Comparison of ENCODE assay signal across 8 cellular contexts in the genomic region with DNA sequence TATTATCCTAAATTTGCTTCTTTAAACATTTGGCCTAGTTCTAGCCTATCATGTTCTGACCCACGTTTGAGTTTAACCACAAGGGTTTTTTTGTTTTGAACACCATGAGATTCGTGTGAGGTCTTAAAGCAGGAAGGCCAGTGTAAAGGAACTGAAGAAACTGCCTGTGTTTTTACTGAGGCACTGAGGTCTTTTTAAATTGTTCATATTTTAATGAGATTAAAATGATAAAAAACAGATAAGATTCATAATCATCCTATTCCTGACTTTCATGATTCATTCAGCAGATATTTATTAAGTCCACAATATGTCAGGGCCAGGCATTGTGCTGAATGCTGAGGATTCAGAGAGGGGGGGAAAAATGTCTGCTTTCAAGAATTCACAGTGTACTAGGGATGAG. TPM values are rescaled to one million over a fixed set of nuclear protein-coding genes. Genes with fewer than 3 reads are reported as not detected.
DNase-seq lines count a peak whose midpoint lies in the region; ATAC-seq lines count a peak whose summit lies in the region.

No MANE protein-coding gene starts in this region.

- H3K4me3 ChIP-seq in muscle layer of duodenum (ENCODE audit: low read depth in 1 of 2, low read length in 2 of 2): no peak overlapping the region

- H3K4me1 ChIP-seq in muscle layer of duodenum (ENCODE audit: control insufficient read depth in 1 of 2, insufficient read depth in 2 of 2, low read length in 2 of 2): peaks cover 6 to 12% of the 10 kb centered on the region in 2 donors

- H3K27ac Mint-ChIP-seq in activated T-helper 2 cell treated with anti-CD3 and anti-CD28 coated beads, Interferon-gamma antibody, Interleukin-2, Interleukin-4, amounts not matched to agents 10 μg/mL and 5 μg/mL and 100 μg/mL, durations not matched to agents 14 hours and 24 hours and 36 hours: peak overlapping the region; percentile 59

- intact Hi-C loops in activated T-helper 2 cell treated with anti-CD3 and anti-CD28 coated beads, Interferon-gamma antibody, Interleukin-2, Interleukin-4, amounts not matched to agents 10 μg/mL and 5 μg/mL and 100 μg/mL, durations not matched to agents 14 hours and 24 hours and 36 hours (cut with micrococcal nuclease): loop anchor here (5.0 kb wide), 1 partner anchor 36 kb away; no protein-coding TSS in a partner anchor
- intact Hi-C loops in left ventricle myocardium superior (cut with micrococcal nuclease): no loop called here

- H3K27ac ChIP-seq in muscle layer of duodenum (ENCODE audit: low read length): peak overlapping the region; percentile 94

- H3K4me3 Mint-ChIP-seq in activated T-helper 2 cell treated with anti-CD3 and anti-CD28 coated beads, Interferon-gamma antibody, Interleukin-2, Interleukin-4, amounts not matched to agents 10 μg/mL and 5 μg/mL and 100 μg/mL, durations not matched to agents 14 hours and 24 hours and 36 hours (ENCODE audit: low read depth): peak overlapping the region; percentile 77

- H3K27me3 ChIP-seq in muscle layer of duodenum (ENCODE audit: low read depth, low read length): no peaks in the 10 kb centered on the region

- H3K4me1 Mint-ChIP-seq in activated T-helper 2 cell treated with anti-CD3 and anti-CD28 coated beads, Interferon-gamma antibody, Interleukin-2, Interleukin-4, amounts not matched to agents 10 μg/mL and 5 μg/mL and 100 μg/mL, durations not matched to agents 14 hours and 24 hours and 36 hours (ENCODE audit: low read depth): peaks cover 30% of the 10 kb centered on the region

- H3K27me3 Mint-ChIP-seq in activated T-helper 2 cell treated with anti-CD3 and anti-CD28 coated beads, Interferon-gamma antibody, Interleukin-2, Interleukin-4, amounts not matched to agents 10 μg/mL and 5 μg/mL and 100 μg/mL, durations not matched to agents 14 hours and 24 hours and 36 hours (ENCODE audit: low read depth): no peaks in the 10 kb centered on the region

- peaks cover 9% of the 10 kb centered on the region for H3K36me3 Mint-ChIP-seq in activated T-helper 2 cell treated with anti-CD3 and anti-CD28 coated beads, Interferon-gamma antibody, Interleukin-2, Interleukin-4, amounts not matched to agents 10 μg/mL and 5 μg/mL and 100 μg/mL, durations not matched to agents 14 hours and 24 hours and 36 hours (ENCODE audit: low read depth)

- no peaks in the 10 kb centered on the region for H3K9me3 Mint-ChIP-seq in activated T-helper 2 cell treated with anti-CD3 and anti-CD28 coated beads, Interferon-gamma antibody, Interleukin-2, Interleukin-4, amounts not matched to agents 10 μg/mL and 5 μg/mL and 100 μg/mL, durations not matched to agents 14 hours and 24 hours and 36 hours

- no peaks in the 10 kb centered on the region for H3K9me3 ChIP-seq in muscle layer of duodenum (ENCODE audit: control insufficient read depth in 1 of 2, low read length in 2 of 2)

- ATAC-seq in HG02798 (IDR thresholded peaks at IDR 0.05; ENCODE audit: poor library complexity, unreplicated experiment) (peak; percentile 12), left ventricle myocardium superior (no peak)

- DNase-seq in Daoy (ENCODE audit: low read depth): peak; percentile 26
- no peak for DNase-seq in activated T-helper 2 cell treated with anti-CD3 and anti-CD28 coated beads, Interferon-gamma antibody, Interleukin-2, Interleukin-4, amounts not matched to agents 10 μg/mL and 5 μg/mL and 100 μg/mL, durations not matched to agents 14 hours and 24 hours and 36 hours (ENCODE audit: low spot score)
- no peak for DNase-seq in NCI-H1694 (lab: John Stamatoyannopoulos, UW)
- no peak for DNase-seq in NK-92 treated with Interleukin-12 subunit alpha and Interleukin-12 subunit beta, amount 100 ng/mL, for 24 hours (lab: John Stamatoyannopoulos, UW)
- DNase-seq in left ventricle myocardium superior: no peak
- DNase-seq in islet precursor cell: no peak

- no peaks in the 10 kb centered on the region for H3K36me3 ChIP-seq in muscle layer of duodenum (ENCODE audit: control insufficient read depth in 1 of 2, insufficient read depth in 2 of 2, low read length in 2 of 2)

RNA-seq across cellular contexts. Expression of a gene that starts 3.2 kb away (rescaled TPM):
- total RNA-seq in Daoy (2014; rRNA removed; shearing (Covaris generic)): 39.5 and 44.5 TPM in 2 replicates
- 53.1 and 55.3 TPM in 2 replicates for total RNA-seq in activated T-helper 2 cell treated with anti-CD3 and anti-CD28 coated beads, Interferon-gamma antibody, Interleukin-2, Interleukin-4, amounts not matched to agents 10 μg/mL and 5 μg/mL and 100 μg/mL, durations not matched to agents 14 hours and 24 hours and 36 hours
- total RNA-seq in left ventricle myocardium superior: 35.6 TPM
